8 cellular contexts compared by ENCODE assay signal in genomic region chr5:112995764-112996618, GRCh38. TPM values are rescaled to one million over a fixed set of nuclear protein-coding genes. Genes with fewer than 3 reads are reported as not detected.
DNase-seq lines count a peak whose midpoint lies in the region; ATAC-seq lines count a peak whose summit lies in the region.

No MANE protein-coding gene starts in this region.

- H3K36me3 Mint-ChIP-seq in activated CD4-positive, alpha-beta memory T cell treated with anti-CD3 and anti-CD28 coated beads, Interleukin-2, amount 10 ng/mL, durations not matched to agents 7 days and 5 days (ENCODE audit: low read depth), result peaks cover 56% of the 10 kb centered on the region
- H3K36me3 Mint-ChIP-seq in memory B cell, result peaks cover 14% of the 10 kb centered on the region

- DNase-seq in AML-193 (lab: John Stamatoyannopoulos, UW) (peak; percentile 39 to 52), NCI-H345 treated with DMSO at 0.1 percent for 48 hours (lab: John Stamatoyannopoulos, UW; ENCODE audit: unreplicated experiment) (peak; percentile 6), memory B cell (ENCODE audit: low spot score in 2 of 2) (peak; percentile 74 to 76)
- DNase-seq in activated CD4-positive, alpha-beta memory T cell treated with anti-CD3 and anti-CD28 coated beads, Interleukin-2, amount 10 ng/mL, durations not matched to agents 7 days and 5 days, result peak; percentile 80
- DNase-seq in effector CD8-positive, alpha-beta T cell (lab: John Stamatoyannopoulos, UW), result peak; percentile 64
- DNase-seq in stimulated activated CD8-positive, alpha-beta memory T cell treated with anti-CD3 and anti-CD28 coated beads, Interleukin-2, amount 100 ng/mL, for 1 hour (ENCODE audit: low read depth in 2 of 2), result peak; percentile 66 to 71

- POLR2A ChIA-PET in activated CD4-positive, alpha-beta memory T cell treated with anti-CD3 and anti-CD28 coated beads, Interleukin-2, amount 10 ng/mL, durations not matched to agents 7 days and 5 days (lab: Charles Lee), result interaction anchor here (1.0 to 2.8 kb wide), 10 partner anchors 11 to 514 kb away, joined by 3 to 15 read pairs (median 5); partner anchors contain the start of gene DCP2

- CTCF ChIA-PET in activated CD4-positive, alpha-beta memory T cell treated with anti-CD3 and anti-CD28 coated beads, Interleukin-2, amount 10 ng/mL, durations not matched to agents 7 days and 5 days (lab: Charles Lee), result interaction anchor here (0.6 to 4.9 kb wide), 52 partner anchors 9 to 1369 kb away, joined by 3 to 104 read pairs (median 4); partner anchors contain the start of genes APC, DCP2, REEP5 and YTHDC2

- H3K4me3 Mint-ChIP-seq in activated CD4-positive, alpha-beta memory T cell treated with anti-CD3 and anti-CD28 coated beads, Interleukin-2, amount 10 ng/mL, durations not matched to agents 7 days and 5 days, result no peak overlapping the region
- H3K4me3 Mint-ChIP-seq in memory B cell, result no peak overlapping the region

- H3K9me3 Mint-ChIP-seq in activated CD4-positive, alpha-beta memory T cell treated with anti-CD3 and anti-CD28 coated beads, Interleukin-2, amount 10 ng/mL, durations not matched to agents 7 days and 5 days, result no peaks in the 10 kb centered on the region
- no peaks in the 10 kb centered on the region for H3K9me3 Mint-ChIP-seq in memory B cell

- H3K27me3 Mint-ChIP-seq in activated CD4-positive, alpha-beta memory T cell treated with anti-CD3 and anti-CD28 coated beads, Interleukin-2, amount 10 ng/mL, durations not matched to agents 7 days and 5 days, result no peaks in the 10 kb centered on the region
- no peaks in the 10 kb centered on the region for H3K27me3 Mint-ChIP-seq in memory B cell

- H3K27ac Mint-ChIP-seq in activated CD4-positive, alpha-beta memory T cell treated with anti-CD3 and anti-CD28 coated beads, Interleukin-2, amount 10 ng/mL, durations not matched to agents 7 days and 5 days, result peak overlapping the region; percentile 12
- no peak overlapping the region for H3K27ac Mint-ChIP-seq in memory B cell

- peak; percentile 85 for ATAC-seq in GM18858 (IDR thresholded peaks at IDR 0.05; ENCODE audit: unreplicated experiment)
- ATAC-seq in HG03095 (IDR thresholded peaks at IDR 0.05; ENCODE audit: unreplicated experiment), result peak; percentile 74
- peak; percentile 70 for ATAC-seq in memory B cell (ENCODE audit: low read depth)

- peaks cover 14% of the 10 kb centered on the region for H3K4me1 Mint-ChIP-seq in activated CD4-positive, alpha-beta memory T cell treated with anti-CD3 and anti-CD28 coated beads, Interleukin-2, amount 10 ng/mL, durations not matched to agents 7 days and 5 days
- H3K4me1 Mint-ChIP-seq in memory B cell, result peaks cover 16% of the 10 kb centered on the region

RNA-seq across cellular contexts. Expression of gene DCP2, which starts 19.4 kb away (rescaled TPM):
- total RNA-seq in activated CD4-positive, alpha-beta memory T cell treated with anti-CD3 and anti-CD28 coated beads, Interleukin-2, amount 10 ng/mL, durations not matched to agents 7 days and 5 days, result 100 to 1,000 TPM; 135 to 138 TPM

Comparison
In these comparisons a context has a peak if more than half of its experiments do, and no peak if none do; other contexts are left out.
1. Peak in every context shown above with its lines: DNase-seq and ATAC-seq.
2. DNase-seq: peak in every context shown above with its lines; median percentile 80 in activated CD4-positive, alpha-beta memory T cell treated with anti-CD3 and anti-CD28 coated beads, Interleukin-2, amount 10 ng/mL, durations not matched to agents 7 days and 5 days; 75 in memory B cell; 68 in stimulated activated CD8-positive, alpha-beta memory T cell treated with anti-CD3 and anti-CD28 coated beads, Interleukin-2, amount 100 ng/mL, for 1 hour; 64 in effector CD8-positive, alpha-beta T cell; 46 in AML-193; 6 in NCI-H345 treated with DMSO at 0.1 percent for 48 hours.